1 cellular context compared by ENCODE assay signal in the genomic region with DNA sequence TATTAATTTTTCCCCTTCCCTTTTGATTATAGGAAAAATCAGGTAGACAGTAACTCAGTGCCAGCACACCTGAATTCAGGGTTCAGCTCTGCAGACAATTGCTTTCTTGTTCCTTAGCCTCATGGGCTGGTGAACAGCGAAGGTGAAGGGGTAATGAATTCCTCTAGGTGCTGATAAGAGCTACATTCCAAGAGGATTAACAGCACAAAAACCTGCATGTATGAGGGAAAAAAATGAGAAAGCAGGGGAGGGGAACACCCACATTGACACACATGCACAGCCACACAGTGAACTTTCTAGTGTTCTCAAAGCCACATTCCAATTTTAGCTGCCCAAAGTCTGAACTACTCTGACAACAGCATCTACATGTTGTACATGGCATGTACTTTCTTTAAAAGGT.
TF ChIP-seq lines count a peak whose summit lies in the region.

No MANE protein-coding gene starts in this region.

TF ChIP-seq in IMR-90, 13 proteins besides CTCF, POLR2A, EP300 and RAD21 (continued from another document):
- TF ChIP-seq CEBPB (IDR thresholded peaks at IDR 0.05; ENCODE audit: low read depth, low read length): no peak
- TF ChIP-seq MAZ (IDR thresholded peaks at IDR 0.05; ENCODE audit: borderline replicate concordance, low read depth, low read length): no peak
- TF ChIP-seq, protein P1, sequence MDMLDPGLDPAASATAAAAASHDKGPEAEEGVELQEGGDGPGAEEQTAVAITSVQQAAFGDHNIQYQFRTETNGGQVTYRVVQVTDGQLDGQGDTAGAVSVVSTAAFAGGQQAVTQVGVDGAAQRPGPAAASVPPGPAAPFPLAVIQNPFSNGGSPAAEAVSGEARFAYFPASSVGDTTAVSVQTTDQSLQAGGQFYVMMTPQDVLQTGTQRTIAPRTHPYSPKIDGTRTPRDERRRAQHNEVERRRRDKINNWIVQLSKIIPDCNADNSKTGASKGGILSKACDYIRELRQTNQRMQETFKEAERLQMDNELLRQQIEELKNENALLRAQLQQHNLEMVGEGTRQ (IDR thresholded peaks at IDR 0.05; ENCODE audit: low read depth, low read length): no peak
- no peak for TF ChIP-seq SMC3 (IDR thresholded peaks at IDR 0.05; ENCODE audit: low read depth, low read length)
